ENCODE assay signal across 15 cellular contexts in genomic region chr6:119297049-119297448, GRCh38. TPM values are rescaled to one million over a fixed set of nuclear protein-coding genes. Genes with fewer than 3 reads are reported as not detected.
DNase-seq lines count a peak whose midpoint lies in the region; ATAC-seq, FAIRE-seq and TF ChIP-seq lines count a peak whose summit lies in the region.
"Had no signal": no experiment of that assay in that cellular context is flagged by ENCODE, and none has a peak within 500 bp of the region (broad histone marks: within the 10 kb centered on the region; RNA-seq: fewer than 3 reads in every experiment).

No MANE protein-coding gene starts in this region.

- H3K36me3 ChIP-seq in K562 (ENCODE audit: control insufficient read depth, insufficient read depth, low read length): peaks cover 84% of the 10 kb centered on the region
- H3K36me3 ChIP-seq in left lung: peaks cover 0 to 10% of the 10 kb centered on the region in 2 donors
- H3K36me3 ChIP-seq in small intestine (ENCODE audit: control insufficient read depth in 2 of 2, insufficient read depth in 2 of 2, low read length in 2 of 2): peaks cover 2 to 3% of the 10 kb centered on the region in 2 donors
- H3K36me3 ChIP-seq: BLaER1 had no signal

- in situ Hi-C loops in K562 (cut with MboI): no loop called here

- no TSS peak for BruUV-seq in K562 (replicated peaks; lab: Mats Ljungman, UMichigan)

- H3K4me3 ChIP-seq in K562: no peak overlapping the region
- no peak overlapping the region for H3K4me3 ChIP-seq in left lung
- no peak overlapping the region for H3K4me3 ChIP-seq in small intestine (ENCODE audit: low read depth in 1 of 2, low read length in 2 of 2)
- H3K4me3 ChIP-seq: BLaER1 had no signal

- H3K4me1 Mint-ChIP-seq in activated T-cell treated with anti-CD3 and anti-CD28 coated beads, Interleukin-2, amount 50 U/mL, for 72 hours (ENCODE audit: low read depth): peaks cover 31% of the 10 kb centered on the region

- H3K79me2 ChIP-seq in K562 (ENCODE audit: control insufficient read depth, insufficient read depth, low read length): peaks cover 89% of the 10 kb centered on the region

- no peak for TF ChIP-seq EP300 in K562 (IDR thresholded peaks at IDR 0.05; ENCODE audit: low read length)

- no peaks in the 10 kb centered on the region for H3K9me3 Mint-ChIP-seq in activated T-cell treated with anti-CD3 and anti-CD28 coated beads, Interleukin-2, amount 50 U/mL, for 72 hours
- H3K9me3 Mint-ChIP-seq: CD8-positive, alpha-beta memory T cell had no signal

- peaks cover 1 to 9% of the 10 kb centered on the region in 2 donors for H3K36me3 Mint-ChIP-seq in activated T-cell treated with anti-CD3 and anti-CD28 coated beads, Interleukin-2, amount 50 U/mL, for 72 hours (ENCODE audit: insufficient read depth in 2 of 2)

- POLR2A ChIA-PET in K562 (lab: Yijun Ruan, JAX): interaction anchor here (0.7 kb wide), 1 partner anchor 9 kb away, joined by 3 read pairs; no protein-coding TSS in a partner anchor

- CTCF ChIA-PET in K562 (lab: Yijun Ruan, JAX; ENCODE audit: low intra/inter-chr PET ratio): no interaction called here

- H3K4me2 ChIP-seq in K562 (ENCODE audit: insufficient read depth, low read length): no peak overlapping the region
- H3K4me2 ChIP-seq: BLaER1 had no signal

- FAIRE-seq in K562 (lab: Jason Lieb, UNC) (no peak), small intestine (lab: Jason Lieb, UNC) (no peak), H54 (lab: Jason Lieb, UNC) (no peak)
- FAIRE-seq: HTR-8/SVneo had no signal

- no peaks in the 10 kb centered on the region for H3K27me3 Mint-ChIP-seq in activated T-cell treated with anti-CD3 and anti-CD28 coated beads, Interleukin-2, amount 50 U/mL, for 72 hours (ENCODE audit: low read depth)
- H3K27me3 Mint-ChIP-seq: CD8-positive, alpha-beta memory T cell had no signal

- DNase-seq in DMS53 treated with DMSO at 0.1 percent for 48 hours (lab: John Stamatoyannopoulos, UW; ENCODE audit: unreplicated experiment): peak; percentile 16
- no peak for DNase-seq in K562 (ENCODE audit: extremely low read depth in 1 of 4, low spot score in 3 of 4)
- DNase-seq in left lung: no peak
- peak; percentile 62 for DNase-seq in small intestine
- DNase-seq in H54 (ENCODE audit: insufficient read length, low spot score): no peak
- DNase-seq in left cardiac atrium: no peak
- no peak for DNase-seq in activated T-cell treated with anti-CD3 and anti-CD28 coated beads, Interleukin-2, amount 50 U/mL, for 72 hours
- DNase-seq: 8988T; AML-193; Caco-2; CD8-positive, alpha-beta memory T cell; GOT3 had no signal

- H3K9ac ChIP-seq in K562 (ENCODE audit: insufficient read depth in 1 of 2, low read depth in 2 of 2, low read length in 2 of 2): no peak overlapping the region
- H3K9ac ChIP-seq: BLaER1 had no signal

- TF ChIP-seq CTCF in K562 (IDR thresholded peaks at IDR 0.05 in 2 of 3, conservative IDR thresholded peaks at IDR 0.05 in 1 of 3; ENCODE audit: insufficient read depth in 2 of 3, low read depth in 1 of 3, low read length in 3 of 3): no peak
- TF ChIP-seq CTCF in left lung (IDR thresholded peaks at IDR 0.05): no peak

- H3K4me1 ChIP-seq in K562 (replicated peaks in 1 of 2; ENCODE audit: control insufficient read depth in 2 of 2, insufficient read depth in 2 of 2, low read length in 2 of 2) (no peaks in the 10 kb centered on the region), left lung (peaks cover 3 to 12% of the 10 kb centered on the region in 2 donors), small intestine (ENCODE audit: control insufficient read depth in 2 of 2, insufficient read depth in 1 of 2, low read depth in 1 of 2, low read length in 1 of 2) (peaks cover 3 to 5% of the 10 kb centered on the region in 2 donors)
- H3K4me1 ChIP-seq: BLaER1 had no signal

- no peaks in the 10 kb centered on the region for H3K9me1 ChIP-seq in K562 (ENCODE audit: control insufficient read depth, insufficient read depth, low read length)

- intact Hi-C loops in K562 (cut with micrococcal nuclease): no loop called here
- intact Hi-C loops in left lung (cut with DNase I): no loop called here
- intact Hi-C loops in left cardiac atrium (cut with DNase I): no loop called here

- no peak overlapping the region for H2AFZ ChIP-seq in K562 (ENCODE audit: low read depth, low read length)

- no peak for TF ChIP-seq RAD21 in K562 (CRISPR knock-in tag; conservative IDR thresholded peaks at IDR 0.05 in 1 of 2, IDR thresholded peaks at IDR 0.05 in 1 of 2)

- ATAC-seq in K562 (peak; percentile 34; the same call in 1 of the 3 replicates), left lung (peak; percentile 47), left cardiac atrium (no peak)
- ATAC-seq in activated T-cell treated with anti-CD3 and anti-CD28 coated beads, Interleukin-2, amount 50 U/mL, for 72 hours (replicated peaks in 1 of 2): no peak
- ATAC-seq: HCT116 had no signal

- H4K20me1 ChIP-seq in K562 (replicated peaks; ENCODE audit: control insufficient read depth, insufficient read depth, low read length): no peaks in the 10 kb centered on the region
- H4K20me1 ChIP-seq: BLaER1 had no signal

- no peak overlapping the region for H3K27ac Mint-ChIP-seq in activated T-cell treated with anti-CD3 and anti-CD28 coated beads, Interleukin-2, amount 50 U/mL, for 72 hours

- TF ChIP-seq POLR2A in K562 (conservative IDR thresholded peaks at IDR 0.05) (no peak), H54 (IDR thresholded peaks at IDR 0.05; ENCODE audit: low read depth, low read length) (no peak)

- no peak overlapping the region for H3K4me3 Mint-ChIP-seq in activated T-cell treated with anti-CD3 and anti-CD28 coated beads, Interleukin-2, amount 50 U/mL, for 72 hours
- H3K4me3 Mint-ChIP-seq: CD8-positive, alpha-beta memory T cell had no signal

- H3K27me3 ChIP-seq in K562 (ENCODE audit: control insufficient read depth in 2 of 2, insufficient read depth in 2 of 2, low read length in 2 of 2) (no peaks in the 10 kb centered on the region), left lung (no peaks in the 10 kb centered on the region), small intestine (ENCODE audit: control insufficient read depth in 2 of 2, insufficient read depth in 2 of 2, low read length in 2 of 2) (no peaks in the 10 kb centered on the region)
- H3K27me3 ChIP-seq: BLaER1 had no signal

- no peaks in the 10 kb centered on the region for H3K9me3 ChIP-seq in K562 (replicated peaks; ENCODE audit: control insufficient read depth, insufficient read depth, low read depth, low read length)
- H3K9me3 ChIP-seq in left lung: no peaks in the 10 kb centered on the region
- no peaks in the 10 kb centered on the region for H3K9me3 ChIP-seq in small intestine (ENCODE audit: control insufficient read depth, low read depth)
- H3K9me3 ChIP-seq: BLaER1, Caco-2 had no signal

- H3K27ac ChIP-seq in K562 (ENCODE audit: extremely low read depth, low read depth, low read length) (no peak overlapping the region), left lung (no peak overlapping the region), small intestine (ENCODE audit: low read depth in 1 of 2, low read length in 1 of 2) (no peak overlapping the region)
- H3K27ac ChIP-seq: BLaER1 had no signal

TF ChIP-seq in K562, 482 proteins besides CTCF, POLR2A, EP300 and RAD21 (continues in another document):
- no peak for TF ChIP-seq ZNF274 (IDR thresholded peaks at IDR 0.05; ENCODE audit: borderline replicate concordance, low read depth, low read length)
- TF ChIP-seq E2F8 (IDR thresholded peaks at IDR 0.05; ENCODE audit: low read depth, partially characterized antibody): no peak

RNA-seq across cellular contexts. Expression of gene MAN1A1, which starts 52.5 kb away (rescaled TPM):
- total RNA-seq in K562 (2011; cell fraction: chromatin; rRNA removed; ENCODE audit: low replicate concordance): 34.5 and 78.1 TPM in 2 replicates
- 44.4 and 48.3 TPM in 2 replicates for total RNA-seq in K562 (2011; cell fraction: nucleolus; rRNA removed)
- total RNA-seq in K562 (2011; cell fraction: nucleoplasm; rRNA removed): 69.6 and 93.7 TPM in 2 replicates
- 74.9 and 77.6 TPM in 2 replicates for total RNA-seq in K562 (2014; rRNA removed)
- total RNA-seq in K562 (2014; rRNA removed; fragmentation: Illumina TruSeq; extraction: Trizol): 68.7 and 75.4 TPM in 2 replicates
- 51.1 and 55.2 TPM in 2 replicates for total RNA-seq in K562 (2015; rRNA removed; fragmentation: Illumina TruSeq; extraction: Trizol)
- 75.0 and 78.4 TPM in 2 replicates for total RNA-seq in K562 (2021)
- 33.3 and 59.7 TPM in 2 replicates for polyA plus RNA-seq in K562 (2011; rRNA removed)
- polyA plus RNA-seq in K562 (2011; cell fraction: cytosol; rRNA removed): 15.3 and 17.2 TPM in 2 replicates
- polyA plus RNA-seq in K562 (2011; cell fraction: nucleus; rRNA removed): 12.3 and 13.9 TPM in 2 replicates
- polyA plus RNA-seq in K562 (2012): 44.4 and 59.0 TPM in 2 replicates
- polyA plus RNA-seq in K562 (2014; fragmentation: Illumina TruSeq; extraction: Trizol): 50.5 and 62.6 TPM in 2 replicates
- 10 to 100 TPM; 24.5 to 27.7 TPM for polyA plus RNA-seq in K562 (2014; fragmentation: Nextera tagmentation; extraction: Ambion mirVana)
- polyA plus RNA-seq in K562 (2014; rRNA removed): 47.5 and 48.7 TPM in 2 replicates
- 39.6 and 50.2 TPM in 2 replicates for polyA minus RNA-seq in K562 (2011; rRNA and poly(A)+ RNA removed)
- 22.8 and 28.5 TPM in 2 replicates for polyA minus RNA-seq in K562 (2011; cell fraction: cytosol; rRNA and poly(A)+ RNA removed)
- 26.5 and 34.9 TPM in 2 replicates for polyA minus RNA-seq in K562 (2011; cell fraction: nucleus; rRNA and poly(A)+ RNA removed)
- total RNA-seq in left lung: 10 to 100 TPM; 49.6 to 58.7 TPM
- polyA plus RNA-seq in small intestine: 10 to 100 TPM; 17.7 to 43.4 (median 25.9) TPM
- 10 to 100 TPM; 30.3 to 45.0 TPM for total RNA-seq in left cardiac atrium
- 10 to 100 TPM; 25.2 to 26.6 TPM for total RNA-seq in activated T-cell treated with anti-CD3 and anti-CD28 coated beads, Interleukin-2, amount 50 U/mL, for 72 hours

Comparison
In these comparisons a context has a peak if more than half of its experiments do, and no peak if none do; other contexts are left out.
1. DNase-seq: peak in DMS53 treated with DMSO at 0.1 percent for 48 hours (single experiment) and small intestine (single experiment); none in K562 (0 of 4), left lung (0 of 2), H54 (single experiment), left cardiac atrium (single experiment) and activated T-cell treated with anti-CD3 and anti-CD28 coated beads, Interleukin-2, amount 50 U/mL, for 72 hours (0 of 2).
2. ATAC-seq: peak in K562 (single experiment) and left lung (single experiment); none in left cardiac atrium (0 of 2) and activated T-cell treated with anti-CD3 and anti-CD28 coated beads, Interleukin-2, amount 50 U/mL, for 72 hours (0 of 2).